Comparison of ENCODE assay signal across 1 cellular context in genomic region chr6:29752451-29753308, GRCh38.
TF ChIP-seq lines count a peak whose summit lies in the region.

No MANE protein-coding gene starts in this region.

TF ChIP-seq in HEK293, 187 proteins besides CTCF, POLR2A, EP300 and RAD21 (continued from another document):
- peak; percentile 26; the same call in 1 of the 2 replicates for TF ChIP-seq ZBTB11 (tag by site-specific recombination; conservative IDR thresholded peaks at IDR 0.05; ENCODE audit: low read depth)
- TF ChIP-seq ZNF624 (tag by site-specific recombination; IDR thresholded peaks at IDR 0.05), result no peak
- peak; percentile 78 for TF ChIP-seq ATF2 (tag by site-specific recombination; IDR thresholded peaks at IDR 0.05; ENCODE audit: low read depth)
- TF ChIP-seq MYNN (tag by site-specific recombination; IDR thresholded peaks at IDR 0.05; ENCODE audit: borderline replicate concordance), result no peak
- TF ChIP-seq ZNF621 (tag by site-specific recombination; IDR thresholded peaks at IDR 0.05), result no peak
- TF ChIP-seq ZNF16 (tag by site-specific recombination; IDR thresholded peaks at IDR 0.05; ENCODE audit: low read depth), result no peak
- TF ChIP-seq ZNF48 (tag by site-specific recombination; IDR thresholded peaks at IDR 0.05), result no peak
- no peak for TF ChIP-seq ZNF114 (tag by site-specific recombination; IDR thresholded peaks at IDR 0.05)
- no peak for TF ChIP-seq ZNF837 (tag by site-specific recombination; IDR thresholded peaks at IDR 0.05)
- TF ChIP-seq ZBTB17 (tag by site-specific recombination; IDR thresholded peaks at IDR 0.05), result peak; percentile 90
- TF ChIP-seq OSR2 (tag by site-specific recombination; IDR thresholded peaks at IDR 0.05), result no peak; the same call in 1 of the 2 replicates
- peak; percentile 92 for TF ChIP-seq SP2 (tag by site-specific recombination; IDR thresholded peaks at IDR 0.05)
- TF ChIP-seq ZNF654 (tag by site-specific recombination; IDR thresholded peaks at IDR 0.05; ENCODE audit: low read depth), result peak; percentile 74
- no peak for TF ChIP-seq PRDM6 (tag by site-specific recombination; IDR thresholded peaks at IDR 0.05)
- no peak for TF ChIP-seq SETDB1 (IDR thresholded peaks at IDR 0.05; ENCODE audit: insufficient read length, low read length)
- no peak for TF ChIP-seq HOXC10 (CRISPR knock-in tag; IDR thresholded peaks at IDR 0.05)
- no peak for TF ChIP-seq ZNF514 (tag by site-specific recombination; IDR thresholded peaks at IDR 0.05)
- 0 out of 2 replicates have a peak, but pooled peaks have one; percentile 8 for TF ChIP-seq ZSCAN23 (tag by site-specific recombination; IDR thresholded peaks at IDR 0.05)
- TF ChIP-seq ZNF174 (tag by site-specific recombination; IDR thresholded peaks at IDR 0.05), result no peak
- no peak for TF ChIP-seq ZNF23 (tag by site-specific recombination; IDR thresholded peaks at IDR 0.05; ENCODE audit: borderline replicate concordance)
- no peak for TF ChIP-seq YY2 (tag by site-specific recombination; IDR thresholded peaks at IDR 0.05)
- TF ChIP-seq ZNF423 (tag by site-specific recombination; IDR thresholded peaks at IDR 0.05), result no peak
- TF ChIP-seq ZNF518A (tag by site-specific recombination; conservative IDR thresholded peaks at IDR 0.05; ENCODE audit: low read depth), result peak; percentile 32; the same call in 1 of the 2 replicates
- no peak for TF ChIP-seq ZNF214 (tag by site-specific recombination; IDR thresholded peaks at IDR 0.05; ENCODE audit: borderline replicate concordance)
- no peak for TF ChIP-seq ZNF548 (tag by site-specific recombination; IDR thresholded peaks at IDR 0.05)
- no peak for TF ChIP-seq ZNF610 (tag by site-specific recombination; IDR thresholded peaks at IDR 0.05; ENCODE audit: borderline replicate concordance)
- TF ChIP-seq ZNF324 (tag by site-specific recombination; IDR thresholded peaks at IDR 0.05), result no peak; the same call in 1 of the 2 replicates
- no peak for TF ChIP-seq ZNF596 (tag by site-specific recombination; IDR thresholded peaks at IDR 0.05)
- no peak for TF ChIP-seq ZNF302 (tag by site-specific recombination; IDR thresholded peaks at IDR 0.05; ENCODE audit: low read depth)
- peak; percentile 91 for TF ChIP-seq SCRT2 (tag by site-specific recombination; IDR thresholded peaks at IDR 0.05)
- no peak for TF ChIP-seq GLI4 (tag by site-specific recombination; IDR thresholded peaks at IDR 0.05)
- no peak for TF ChIP-seq ZNF223 (tag by site-specific recombination; IDR thresholded peaks at IDR 0.05)
- peak; percentile 96 for TF ChIP-seq ZXDB (tag by site-specific recombination; IDR thresholded peaks at IDR 0.05)
- no peak for TF ChIP-seq HOXA7 (CRISPR knock-in tag; IDR thresholded peaks at IDR 0.05; ENCODE audit: borderline replicate concordance)
- no peak for TF ChIP-seq ZNF157 (tag by site-specific recombination; IDR thresholded peaks at IDR 0.05)
- TF ChIP-seq AEBP2 (tag by site-specific recombination; IDR thresholded peaks at IDR 0.05; ENCODE audit: borderline replicate concordance), result no peak
- TF ChIP-seq ZNF692 (tag by site-specific recombination; IDR thresholded peaks at IDR 0.05), result peak; percentile 91
- TF ChIP-seq ZNF768 (tag by site-specific recombination; IDR thresholded peaks at IDR 0.05), result no peak
- TF ChIP-seq ZNF280C (tag by site-specific recombination; IDR thresholded peaks at IDR 0.05), result no peak
